ENCODE assay signal across 17 cellular contexts in the genomic region with DNA sequence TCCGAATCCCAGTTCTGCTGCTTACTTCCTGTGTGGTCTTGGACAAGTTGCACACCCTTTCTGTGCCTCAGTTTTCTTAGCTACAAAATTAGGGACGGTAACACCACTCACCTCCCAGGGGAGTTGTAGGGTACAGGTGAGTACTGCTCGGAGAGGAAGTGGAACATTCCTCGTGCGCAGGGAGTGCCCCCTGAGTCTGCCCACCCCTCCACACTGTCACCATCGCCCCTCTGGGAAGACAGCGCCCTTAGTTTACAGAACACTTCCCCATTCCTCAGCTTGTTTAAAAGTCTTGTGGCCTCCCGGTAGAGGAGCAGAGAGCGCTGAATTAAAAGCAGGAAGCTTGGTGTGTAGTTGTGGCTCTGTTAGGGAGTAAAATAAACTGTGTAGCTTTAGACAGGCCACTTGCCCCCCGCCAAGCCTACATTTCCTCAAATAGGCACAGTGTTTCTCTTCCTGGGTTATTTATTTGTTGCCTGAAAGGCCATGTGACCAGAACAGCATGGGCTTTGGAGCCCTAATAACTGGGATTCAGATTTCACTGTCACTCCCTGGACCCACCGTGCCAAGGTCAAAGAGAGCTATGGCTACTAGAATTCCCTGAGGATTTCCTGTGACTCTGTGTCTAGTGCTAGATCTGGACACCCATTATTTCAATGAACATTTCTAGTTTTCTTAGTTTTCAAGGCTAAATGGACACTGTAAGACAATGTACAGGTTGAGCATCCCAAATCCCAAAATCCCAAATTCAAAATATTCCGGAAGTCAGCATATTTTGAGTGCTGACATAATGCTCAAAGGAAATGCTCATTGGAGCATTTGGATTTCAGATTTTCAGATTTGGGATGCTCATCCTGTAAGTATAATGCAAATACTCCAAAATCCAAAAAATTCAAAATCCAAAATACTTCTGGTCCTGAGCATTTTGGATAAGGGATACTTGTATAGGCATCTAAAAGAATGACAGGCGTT.
A peak's percentile ranks its signal among the peaks of the same experiment; 100 is the strongest.
DNase-seq lines count a peak whose midpoint lies in the region; ATAC-seq and TF ChIP-seq lines count a peak whose summit lies in the region.
"Had no signal": no experiment of that assay in that cellular context is flagged by ENCODE, and none has a peak within 500 bp of the region (broad histone marks: within the 10 kb centered on the region; RNA-seq: fewer than 3 reads in every experiment).

No MANE protein-coding gene starts in this region.

- ATAC-seq in CD8-positive, alpha-beta T cell: no peak
- no peak for ATAC-seq in naive thymus-derived CD8-positive, alpha-beta T cell

- H3K9me3 ChIP-seq in CD8-positive, alpha-beta T cell (ENCODE audit: low read length): no peaks in the 10 kb centered on the region
- H3K9me3 ChIP-seq: Caco-2 had no signal

- no peaks in the 10 kb centered on the region for H3K9me3 Mint-ChIP-seq in CD8-positive, alpha-beta T cell
- no peaks in the 10 kb centered on the region for H3K9me3 Mint-ChIP-seq in naive thymus-derived CD8-positive, alpha-beta T cell
- H3K9me3 Mint-ChIP-seq: nephron had no signal

- no peak overlapping the region for H3K27ac ChIP-seq in CD8-positive, alpha-beta T cell (ENCODE audit: low read depth, low read length)
- H3K27ac ChIP-seq: SK-N-MC had no signal

- H3K36me3 ChIP-seq in CD8-positive, alpha-beta T cell (ENCODE audit: insufficient read depth, low read length): no peaks in the 10 kb centered on the region

- no peaks in the 10 kb centered on the region for H3K27me3 Mint-ChIP-seq in CD8-positive, alpha-beta T cell (ENCODE audit: low read depth)
- H3K27me3 Mint-ChIP-seq in naive thymus-derived CD8-positive, alpha-beta T cell: no peaks in the 10 kb centered on the region

- no peak overlapping the region for H3K4me3 Mint-ChIP-seq in CD8-positive, alpha-beta T cell
- no peak overlapping the region for H3K4me3 Mint-ChIP-seq in naive thymus-derived CD8-positive, alpha-beta T cell
- H3K4me3 Mint-ChIP-seq: nephron had no signal

- TF ChIP-seq CTCF in CD8-positive, alpha-beta T cell (IDR thresholded peaks at IDR 0.05): no peak

- no peak for DNase-seq in CD8-positive, alpha-beta T cell
- peak; percentile 65 for DNase-seq in KBM-7
- peak; percentile 54 for DNase-seq in SKM-1 treated with dmso at 0.1 percent for 144 hours (lab: John Stamatoyannopoulos, UW; ENCODE audit: unreplicated experiment)
- DNase-seq in midbrain (lab: John Stamatoyannopoulos, UW): peak; percentile 23
- no peak for DNase-seq in SW 1271 (lab: John Stamatoyannopoulos, UW)
- DNase-seq in GM19238 (ENCODE audit: insufficient read length, low spot score): no peak
- no peak for DNase-seq in naive thymus-derived CD8-positive, alpha-beta T cell
- no peak for DNase-seq in activated CD4-positive, alpha-beta T cell treated with anti-CD3 and anti-CD28 coated beads, Interleukin-2, amount 50 U/mL, for 4 hours
- DNase-seq: activated naive CD4-positive, alpha-beta T cell treated with Interleukin-2 at 50 U/mL for 16 hours; Caco-2; HCEC 1CT; NCI-H1694 treated with DMSO at 0.1 percent for 48 hours; NCI-H345; stimulated activated CD4-positive, alpha-beta T cell treated with anti-CD3 and anti-CD28 coated beads, Interleukin-4, amount 100 ng/mL, for 4 hours had no signal

- POLR2A ChIA-PET in CD8-positive, alpha-beta T cell (lab: Charles Lee): no interaction called here
- POLR2A ChIA-PET in naive thymus-derived CD8-positive, alpha-beta T cell (lab: Charles Lee): no interaction called here

- in situ Hi-C loops in KBM-7 (cut with MboI; ENCODE audit: low pct_unique_long_range_greater_than_20kb, low sequenced_read_pairs): no loop called here

- CTCF ChIA-PET in CD8-positive, alpha-beta T cell (lab: Charles Lee): interaction anchor here (0.9 to 1.4 kb wide), 2 partner anchors 9 to 254 kb away, joined by 4 read pairs; no protein-coding TSS in a partner anchor

- H3K27ac Mint-ChIP-seq in CD8-positive, alpha-beta T cell: peak overlapping the region; percentile 75
- peak overlapping the region in 1 of 10 donors; percentile 38 for H3K27ac Mint-ChIP-seq in naive thymus-derived CD8-positive, alpha-beta T cell
- H3K27ac Mint-ChIP-seq: nephron had no signal

- intact Hi-C loops in CD8-positive, alpha-beta T cell (cut with DNase I, micrococcal nuclease): no loop called here

- peaks cover 21% of the 10 kb centered on the region for H3K36me3 Mint-ChIP-seq in CD8-positive, alpha-beta T cell
- H3K36me3 Mint-ChIP-seq in naive thymus-derived CD8-positive, alpha-beta T cell: peaks cover 0 to 19% (median 18%) of the 10 kb centered on the region in 3 donors

- no peak overlapping the region for H3K4me3 ChIP-seq in CD8-positive, alpha-beta T cell (ENCODE audit: low read depth, low read length)
- H3K4me3 ChIP-seq: SK-N-MC, smooth muscle cell had no signal

- H3K4me1 ChIP-seq in CD8-positive, alpha-beta T cell (ENCODE audit: insufficient read depth, low read length): no peaks in the 10 kb centered on the region
- H3K4me1 ChIP-seq: Caco-2 had no signal

- H3K27me3 ChIP-seq in CD8-positive, alpha-beta T cell (ENCODE audit: insufficient read depth, low read length): no peaks in the 10 kb centered on the region

- H3K4me1 Mint-ChIP-seq in CD8-positive, alpha-beta T cell (ENCODE audit: low read depth): no peaks in the 10 kb centered on the region
- peaks cover 2 to 20% (median 9%) of the 10 kb centered on the region in 4 donors for H3K4me1 Mint-ChIP-seq in naive thymus-derived CD8-positive, alpha-beta T cell

Comparison
In these comparisons a context has a peak if more than half of its experiments do, and no peak if none do; other contexts are left out.
1. DNase-seq: peak in KBM-7 (single experiment), SKM-1 treated with dmso at 0.1 percent for 144 hours (single experiment) and midbrain (single experiment); none in CD8-positive, alpha-beta T cell (0 of 7), SW 1271 (0 of 2), GM19238 (single experiment), naive thymus-derived CD8-positive, alpha-beta T cell (0 of 10) and activated CD4-positive, alpha-beta T cell treated with anti-CD3 and anti-CD28 coated beads, Interleukin-2, amount 50 U/mL, for 4 hours (0 of 2).